1 cellular context compared by ENCODE assay signal in genomic region chr5:168528521-168529360, GRCh38.
A peak's percentile ranks its signal among the peaks of the same experiment; 100 is the strongest.
TF ChIP-seq lines count a peak whose summit lies in the region.

Gene FBLL1 (plus strand): TSS chr5:168529305. CDS start chr5:168529505, 200 bp downstream.

TF ChIP-seq in WTC11, 78 proteins besides CTCF, POLR2A, EP300 and RAD21 (continued from another document and continues in another):
- TF ChIP-seq CREB1 (CRISPR knock-in tag; IDR thresholded peaks at IDR 0.05) (peak; percentile 31; the same call in 1 of the 2 replicates), ZNF425 (CRISPR knock-in tag; conservative IDR thresholded peaks at IDR 0.05) (no peak), TP53 (CRISPR knock-in tag; IDR thresholded peaks at IDR 0.05) (peak; percentile 11; the same call in 1 of the 2 replicates), ATF6 (CRISPR knock-in tag; IDR thresholded peaks at IDR 0.05) (no peak), GABPB1 (CRISPR knock-in tag; IDR thresholded peaks at IDR 0.05) (peak; percentile 31; the same call in 1 of the 2 replicates), ETV6 (CRISPR knock-in tag; IDR thresholded peaks at IDR 0.05) (peak; percentile 59; the same call in 1 of the 2 replicates), ATF3 (CRISPR knock-in tag; conservative IDR thresholded peaks at IDR 0.05) (peak; percentile 85), MXD4 (CRISPR knock-in tag; IDR thresholded peaks at IDR 0.05; ENCODE audit: borderline replicate concordance) (no peak), USF1 (CRISPR knock-in tag; IDR thresholded peaks at IDR 0.05) (no peak), CDX4 (CRISPR knock-in tag; IDR thresholded peaks at IDR 0.05; ENCODE audit: borderline replicate concordance) (no peak), ARID4B (CRISPR knock-in tag; IDR thresholded peaks at IDR 0.05; ENCODE audit: borderline replicate concordance) (peak; percentile 55; the same call in 1 of the 2 replicates), NR2C2 (CRISPR knock-in tag; IDR thresholded peaks at IDR 0.05) (0 out of 2 replicates have a peak, but pooled peaks have one; percentile 23), ERG (CRISPR knock-in tag; IDR thresholded peaks at IDR 0.05) (no peak), FOXJ3 (CRISPR knock-in tag; IDR thresholded peaks at IDR 0.05; ENCODE audit: borderline replicate concordance) (no peak), ESRRA (CRISPR knock-in tag; IDR thresholded peaks at IDR 0.05; ENCODE audit: borderline replicate concordance) (0 out of 2 replicates have a peak, but pooled peaks have one; percentile 46), E2F4 (CRISPR knock-in tag; IDR thresholded peaks at IDR 0.05; ENCODE audit: borderline replicate concordance, low read depth) (no peak), JUN (CRISPR knock-in tag; IDR thresholded peaks at IDR 0.05) (no peak; the same call in 1 of the 2 replicates), SMAD3 (CRISPR knock-in tag; IDR thresholded peaks at IDR 0.05; ENCODE audit: borderline replicate concordance) (peak; percentile 52; the same call in 1 of the 2 replicates), CREM (CRISPR knock-in tag; IDR thresholded peaks at IDR 0.05) (peak; percentile 63), ZNF281 (CRISPR knock-in tag; IDR thresholded peaks at IDR 0.05) (peak; percentile 86; the same call in 1 of the 2 replicates), MAX (CRISPR knock-in tag; IDR thresholded peaks at IDR 0.05) (peak; percentile 89), AFF4 (CRISPR knock-in tag; IDR thresholded peaks at IDR 0.05; ENCODE audit: borderline replicate concordance) (no peak; the same call in 1 of the 2 replicates), FOXP1 (CRISPR knock-in tag; IDR thresholded peaks at IDR 0.05; ENCODE audit: borderline replicate concordance) (peak; percentile 64; the same call in 1 of the 2 replicates), MLX (CRISPR knock-in tag; IDR thresholded peaks at IDR 0.05) (peak; percentile 70; the same call in 1 of the 2 replicates), FOXP4 (CRISPR knock-in tag; IDR thresholded peaks at IDR 0.05) (peak; percentile 69), OVOL2 (CRISPR knock-in tag; IDR thresholded peaks at IDR 0.05; ENCODE audit: borderline replicate concordance) (no peak), TEAD1 (CRISPR knock-in tag; IDR thresholded peaks at IDR 0.05) (0 out of 2 replicates have a peak, but pooled peaks have one; percentile 32)
